In the genomic region with DNA sequence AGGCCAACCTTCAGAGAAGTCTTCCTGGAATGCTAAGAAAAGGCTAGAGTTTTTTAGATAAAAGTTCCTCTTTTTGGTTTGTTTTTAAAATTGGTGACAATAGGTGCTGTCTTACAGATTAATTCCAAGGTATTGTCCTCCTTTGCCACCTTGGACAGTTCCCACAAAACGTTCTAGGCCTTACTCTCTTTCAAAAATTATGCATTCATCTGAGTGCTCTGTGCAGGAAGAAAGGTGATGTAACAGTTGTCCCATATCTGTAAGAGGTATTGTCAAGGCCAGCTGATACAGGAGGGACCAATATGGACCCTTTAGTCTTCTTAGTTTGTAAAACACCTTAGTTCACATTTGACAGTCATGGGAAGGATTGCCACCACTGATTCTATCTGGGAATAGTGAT, we compare ENCODE assay signal across 2 cellular contexts.
TF ChIP-seq lines count a peak whose summit lies in the region.

No MANE protein-coding gene starts in this region.

TF ChIP-seq in Ishikawa, 13 proteins besides CTCF, POLR2A, EP300 and RAD21:
- no peak for TF ChIP-seq TEAD4 (IDR thresholded peaks at IDR 0.05)
- TF ChIP-seq, protein P1, sequence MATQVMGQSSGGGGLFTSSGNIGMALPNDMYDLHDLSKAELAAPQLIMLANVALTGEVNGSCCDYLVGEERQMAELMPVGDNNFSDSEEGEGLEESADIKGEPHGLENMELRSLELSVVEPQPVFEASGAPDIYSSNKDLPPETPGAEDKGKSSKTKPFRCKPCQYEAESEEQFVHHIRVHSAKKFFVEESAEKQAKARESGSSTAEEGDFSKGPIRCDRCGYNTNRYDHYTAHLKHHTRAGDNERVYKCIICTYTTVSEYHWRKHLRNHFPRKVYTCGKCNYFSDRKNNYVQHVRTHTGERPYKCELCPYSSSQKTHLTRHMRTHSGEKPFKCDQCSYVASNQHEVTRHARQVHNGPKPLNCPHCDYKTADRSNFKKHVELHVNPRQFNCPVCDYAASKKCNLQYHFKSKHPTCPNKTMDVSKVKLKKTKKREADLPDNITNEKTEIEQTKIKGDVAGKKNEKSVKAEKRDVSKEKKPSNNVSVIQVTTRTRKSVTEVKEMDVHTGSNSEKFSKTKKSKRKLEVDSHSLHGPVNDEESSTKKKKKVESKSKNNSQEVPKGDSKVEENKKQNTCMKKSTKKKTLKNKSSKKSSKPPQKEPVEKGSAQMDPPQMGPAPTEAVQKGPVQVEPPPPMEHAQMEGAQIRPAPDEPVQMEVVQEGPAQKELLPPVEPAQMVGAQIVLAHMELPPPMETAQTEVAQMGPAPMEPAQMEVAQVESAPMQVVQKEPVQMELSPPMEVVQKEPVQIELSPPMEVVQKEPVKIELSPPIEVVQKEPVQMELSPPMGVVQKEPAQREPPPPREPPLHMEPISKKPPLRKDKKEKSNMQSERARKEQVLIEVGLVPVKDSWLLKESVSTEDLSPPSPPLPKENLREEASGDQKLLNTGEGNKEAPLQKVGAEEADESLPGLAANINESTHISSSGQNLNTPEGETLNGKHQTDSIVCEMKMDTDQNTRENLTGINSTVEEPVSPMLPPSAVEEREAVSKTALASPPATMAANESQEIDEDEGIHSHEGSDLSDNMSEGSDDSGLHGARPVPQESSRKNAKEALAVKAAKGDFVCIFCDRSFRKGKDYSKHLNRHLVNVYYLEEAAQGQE (IDR thresholded peaks at IDR 0.05; ENCODE audit: low read depth) = peak; percentile 87

TF ChIP-seq in K562, 482 proteins besides CTCF, POLR2A, EP300 and RAD21:
- TF ChIP-seq HCFC1 (IDR thresholded peaks at IDR 0.05; ENCODE audit: low read depth, low read length) (no peak), TCF7L2 (IDR thresholded peaks at IDR 0.05; ENCODE audit: low read depth, low read length) (no peak), RBM14 (IDR thresholded peaks at IDR 0.05; ENCODE audit: borderline replicate concordance, insufficient read depth, low read depth, low read length) (no peak), SMAD4 (CRISPR knock-in tag; conservative IDR thresholded peaks at IDR 0.05) (peak; percentile 38; the same call in 1 of the 2 replicates), PURB (CRISPR knock-in tag; IDR thresholded peaks at IDR 0.05; ENCODE audit: low read depth) (no peak), TRIM24 (IDR thresholded peaks at IDR 0.05) (peak; percentile 65 to 66; a peak in 2 of 4 replicates), MIER1 (IDR thresholded peaks at IDR 0.05; ENCODE audit: low read depth) (peak; percentile 69; the same call in 1 of the 2 replicates), DNMT1 (IDR thresholded peaks at IDR 0.05) (no peak), CXXC5 (CRISPR knock-in tag; IDR thresholded peaks at IDR 0.05) (peak; percentile 49; the same call in 1 of the 2 replicates), SMARCE1 (IDR thresholded peaks at IDR 0.05) (no peak), ZNF584 (CRISPR knock-in tag; IDR thresholded peaks at IDR 0.05; ENCODE audit: low read depth) (peak; percentile 61; the same call in 1 of the 2 replicates), CEBPG (CRISPR knock-in tag; IDR thresholded peaks at IDR 0.05) (peak; percentile 67; the same call in 1 of the 2 replicates), CEBPG (tag; conservative IDR thresholded peaks at IDR 0.05 in 1 of 2, IDR thresholded peaks at IDR 0.05 in 1 of 2) (peak in 1 of 2 experiments; percentile 88; a peak in 2 of 4 replicates), BCOR (IDR thresholded peaks at IDR 0.05) (no peak), EHMT2 (IDR thresholded peaks at IDR 0.05) (peak; percentile 93), SOX6 (IDR thresholded peaks at IDR 0.05) (peak; percentile 77), ZNF644 (tag; IDR thresholded peaks at IDR 0.05; ENCODE audit: low read depth) (0 out of 2 replicates have a peak, but pooled peaks have one; percentile 33), ZNF175 (CRISPR knock-in tag; IDR thresholded peaks at IDR 0.05; ENCODE audit: low read depth) (0 out of 2 replicates have a peak, but pooled peaks have one; percentile 42), SRSF7 (optimal IDR thresholded peaks at IDR 0.05; ENCODE audit: low read depth, low read length) (no peak)
- TF ChIP-seq, protein P2, sequence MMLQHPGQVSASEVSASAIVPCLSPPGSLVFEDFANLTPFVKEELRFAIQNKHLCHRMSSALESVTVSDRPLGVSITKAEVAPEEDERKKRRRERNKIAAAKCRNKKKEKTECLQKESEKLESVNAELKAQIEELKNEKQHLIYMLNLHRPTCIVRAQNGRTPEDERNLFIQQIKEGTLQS (IDR thresholded peaks at IDR 0.05) = peak; percentile 58
- TF ChIP-seq, protein P2 (CRISPR knock-in tag; conservative IDR thresholded peaks at IDR 0.05) = no peak
- TF ChIP-seq, protein P3, sequence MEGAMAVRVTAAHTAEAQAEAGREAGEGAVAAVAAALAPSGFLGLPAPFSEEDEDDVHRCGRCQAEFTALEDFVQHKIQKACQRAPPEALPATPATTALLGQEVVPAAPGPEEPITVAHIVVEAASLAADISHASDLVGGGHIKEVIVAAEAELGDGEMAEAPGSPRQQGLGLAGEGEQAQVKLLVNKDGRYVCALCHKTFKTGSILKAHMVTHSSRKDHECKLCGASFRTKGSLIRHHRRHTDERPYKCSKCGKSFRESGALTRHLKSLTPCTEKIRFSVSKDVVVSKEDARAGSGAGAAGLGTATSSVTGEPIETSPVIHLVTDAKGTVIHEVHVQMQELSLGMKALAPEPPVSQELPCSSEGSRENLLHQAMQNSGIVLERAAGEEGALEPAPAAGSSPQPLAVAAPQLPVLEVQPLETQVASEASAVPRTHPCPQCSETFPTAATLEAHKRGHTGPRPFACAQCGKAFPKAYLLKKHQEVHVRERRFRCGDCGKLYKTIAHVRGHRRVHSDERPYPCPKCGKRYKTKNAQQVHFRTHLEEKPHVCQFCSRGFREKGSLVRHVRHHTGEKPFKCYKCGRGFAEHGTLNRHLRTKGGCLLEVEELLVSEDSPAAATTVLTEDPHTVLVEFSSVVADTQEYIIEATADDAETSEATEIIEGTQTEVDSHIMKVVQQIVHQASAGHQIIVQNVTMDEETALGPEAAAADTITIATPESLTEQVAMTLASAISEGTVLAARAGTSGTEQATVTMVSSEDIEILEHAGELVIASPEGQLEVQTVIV (CRISPR knock-in tag; IDR thresholded peaks at IDR 0.05; ENCODE audit: borderline replicate concordance) = no peak
- TF ChIP-seq, protein P4, sequence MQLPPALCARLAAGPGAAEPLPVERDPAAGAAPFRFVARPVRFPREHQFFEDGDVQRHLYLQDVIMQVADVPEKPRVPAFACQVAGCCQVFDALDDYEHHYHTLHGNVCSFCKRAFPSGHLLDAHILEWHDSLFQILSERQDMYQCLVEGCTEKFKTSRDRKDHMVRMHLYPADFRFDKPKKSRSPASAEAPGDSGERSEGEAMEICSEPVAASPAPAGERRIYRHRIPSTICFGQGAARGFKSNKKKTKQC (CRISPR knock-in tag; IDR thresholded peaks at IDR 0.05) = no peak
- TF ChIP-seq, protein P5, sequence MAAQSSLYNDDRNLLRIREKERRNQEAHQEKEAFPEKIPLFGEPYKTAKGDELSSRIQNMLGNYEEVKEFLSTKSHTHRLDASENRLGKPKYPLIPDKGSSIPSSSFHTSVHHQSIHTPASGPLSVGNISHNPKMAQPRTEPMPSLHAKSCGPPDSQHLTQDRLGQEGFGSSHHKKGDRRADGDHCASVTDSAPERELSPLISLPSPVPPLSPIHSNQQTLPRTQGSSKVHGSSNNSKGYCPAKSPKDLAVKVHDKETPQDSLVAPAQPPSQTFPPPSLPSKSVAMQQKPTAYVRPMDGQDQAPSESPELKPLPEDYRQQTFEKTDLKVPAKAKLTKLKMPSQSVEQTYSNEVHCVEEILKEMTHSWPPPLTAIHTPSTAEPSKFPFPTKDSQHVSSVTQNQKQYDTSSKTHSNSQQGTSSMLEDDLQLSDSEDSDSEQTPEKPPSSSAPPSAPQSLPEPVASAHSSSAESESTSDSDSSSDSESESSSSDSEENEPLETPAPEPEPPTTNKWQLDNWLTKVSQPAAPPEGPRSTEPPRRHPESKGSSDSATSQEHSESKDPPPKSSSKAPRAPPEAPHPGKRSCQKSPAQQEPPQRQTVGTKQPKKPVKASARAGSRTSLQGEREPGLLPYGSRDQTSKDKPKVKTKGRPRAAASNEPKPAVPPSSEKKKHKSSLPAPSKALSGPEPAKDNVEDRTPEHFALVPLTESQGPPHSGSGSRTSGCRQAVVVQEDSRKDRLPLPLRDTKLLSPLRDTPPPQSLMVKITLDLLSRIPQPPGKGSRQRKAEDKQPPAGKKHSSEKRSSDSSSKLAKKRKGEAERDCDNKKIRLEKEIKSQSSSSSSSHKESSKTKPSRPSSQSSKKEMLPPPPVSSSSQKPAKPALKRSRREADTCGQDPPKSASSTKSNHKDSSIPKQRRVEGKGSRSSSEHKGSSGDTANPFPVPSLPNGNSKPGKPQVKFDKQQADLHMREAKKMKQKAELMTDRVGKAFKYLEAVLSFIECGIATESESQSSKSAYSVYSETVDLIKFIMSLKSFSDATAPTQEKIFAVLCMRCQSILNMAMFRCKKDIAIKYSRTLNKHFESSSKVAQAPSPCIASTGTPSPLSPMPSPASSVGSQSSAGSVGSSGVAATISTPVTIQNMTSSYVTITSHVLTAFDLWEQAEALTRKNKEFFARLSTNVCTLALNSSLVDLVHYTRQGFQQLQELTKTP (IDR thresholded peaks at IDR 0.05; ENCODE audit: low read depth in 1 of 2, partially characterized antibody in 2 of 2) = peak in 1 of 2 experiments; percentile 65
- TF ChIP-seq, protein P1 (CRISPR knock-in tag; IDR thresholded peaks at IDR 0.05; ENCODE audit: low read depth) = peak; percentile 87
TF ChIP-seq in K562: peak in this region for 13.
